9 cellular contexts compared by ENCODE assay signal in genomic region chr1:243496173-243496553, GRCh38.
DNase-seq lines count a peak whose midpoint lies in the region; ATAC-seq, FAIRE-seq and TF ChIP-seq lines count a peak whose summit lies in the region.
"Had no signal": no experiment of that assay in that cellular context is flagged by ENCODE, and none has a peak within 500 bp of the region (broad histone marks: within the 10 kb centered on the region; RNA-seq: fewer than 3 reads in every experiment).

No MANE protein-coding gene starts in this region.

- H3K4me2 ChIP-seq in HepG2 (ENCODE audit: low read depth, low read length) (no peak overlapping the region), H1 (ENCODE audit: insufficient read depth in 1 of 2, low read depth in 2 of 2, low read length in 2 of 2) (no peak overlapping the region)

- H4K8ac ChIP-seq in H1 (ENCODE audit: extremely low read depth, insufficient read depth, low read length) = peak overlapping the region; percentile 90; the same call in 1 of the 2 replicates

- DNase-seq in HepG2 (ENCODE audit: low spot score) (no peak), H1 (ENCODE audit: low read depth in 1 of 2, low spot score in 2 of 2) (no peak), aorta (peak in 1 of 2 donors; percentile 62), kidney glomerular epithelial cell (lab: John Stamatoyannopoulos, UW) (no peak)
- no peak for DNase-seq in natural killer cell treated with Interleukin-12 subunit alpha and Interleukin-12 subunit beta and Interleukin-15 and Interleukin-18, amount 100 ng/mL, for 72 hours (ENCODE audit: low spot score)
- DNase-seq in effector CD4-positive, alpha-beta T cell = no peak

- TF ChIP-seq EP300 in HepG2 (IDR thresholded peaks at IDR 0.05; ENCODE audit: low read depth in 2 of 2, low read length in 2 of 2) = no peak
- TF ChIP-seq EP300 in HepG2 (CRISPR knock-in tag; IDR thresholded peaks at IDR 0.05; ENCODE audit: borderline replicate concordance) = no peak
- no peak for TF ChIP-seq EP300 in H1 (IDR thresholded peaks at IDR 0.05; ENCODE audit: borderline replicate concordance in 1 of 2, low read depth in 2 of 2, low read length in 2 of 2)

- H2BK12ac ChIP-seq in H1 (ENCODE audit: low read depth, low read length) = peak overlapping the region; percentile 51; the same call in 1 of the 2 replicates

- no TSS peak for BruUV-seq in HepG2 (replicated peaks; lab: Mats Ljungman, UMichigan)

- peak overlapping the region; percentile 15 for H3K4ac ChIP-seq in H1 (replicated peaks; ENCODE audit: insufficient read length, low read depth, low read length)

- 0 out of 2 replicates have a peak overlapping the region, but pooled peaks have one; percentile 87 for H2BK20ac ChIP-seq in H1 (ENCODE audit: low read length)

- H3K4me3 ChIP-seq in liver (ENCODE audit: low read depth in 1 of 3, low read length in 3 of 3) (no peak overlapping the region), HepG2 (replicated peaks in 1 of 3; ENCODE audit: insufficient read depth in 1 of 3, low read depth in 2 of 3, low read length in 3 of 3) (no peak overlapping the region), H1 (ENCODE audit: extremely low read depth in 1 of 4, insufficient read depth in 2 of 4, low read depth in 3 of 4, low read length in 4 of 4) (no peak overlapping the region), aorta (ENCODE audit: low read length in 2 of 2) (no peak overlapping the region)

- H2BK5ac ChIP-seq in H1 (ENCODE audit: low read depth, low read length) = peak overlapping the region; percentile 67; the same call in 1 of the 2 replicates

- no peak overlapping the region for H2BK15ac ChIP-seq in H1 (ENCODE audit: low read length)

- peak overlapping the region; percentile 83 to 96 for H3K27ac Mint-ChIP-seq in natural killer cell treated with Interleukin-12 subunit alpha and Interleukin-12 subunit beta and Interleukin-15 and Interleukin-18, amount 100 ng/mL, for 72 hours

- CTCF ChIA-PET in HepG2 (lab: Yijun Ruan, JAX; ENCODE audit: low intra/inter-chr PET ratio, low total read pairs) (no interaction called here), H1 (lab: Charles Lee; ENCODE audit: partially characterized antibody) (interaction anchor here (1.0 to 1.2 kb wide), 3 partner anchors 11 to 152 kb away, joined by 3 to 5 read pairs (median 3); no protein-coding TSS in a partner anchor)

- POLR2A ChIA-PET in HepG2 (lab: Yijun Ruan, JAX) (interaction anchor here (0.5 kb wide), 1 partner anchor 10 kb away, joined by 3 read pairs; no protein-coding TSS in a partner anchor), H1 (lab: Charles Lee; ENCODE audit: partially characterized antibody) (interaction anchor here (1.3 kb wide), 1 partner anchor 14 kb away, joined by 3 read pairs; no protein-coding TSS in a partner anchor)

- H3K56ac ChIP-seq in H1 (replicated peaks; ENCODE audit: insufficient read length, low read depth, low read length) = no peak overlapping the region

- H3K23ac ChIP-seq in H1 (ENCODE audit: insufficient read length) = no peak overlapping the region

- no peak overlapping the region for H2BK120ac ChIP-seq in H1 (replicated peaks; ENCODE audit: low read depth, low read length)

- no peak for TF ChIP-seq RAD21 in liver (IDR thresholded peaks at IDR 0.05)
- no peak for TF ChIP-seq RAD21 in HepG2 (CRISPR knock-in tag; IDR thresholded peaks at IDR 0.05)
- TF ChIP-seq RAD21 in H1 (IDR thresholded peaks at IDR 0.05 in 1 of 2, conservative IDR thresholded peaks at IDR 0.05 in 1 of 2; ENCODE audit: low read depth in 2 of 2, low read length in 2 of 2) = no peak

- H3K27ac ChIP-seq in liver (ENCODE audit: low read depth in 1 of 2, low read length in 2 of 2) = peak overlapping the region; percentile 92
- H3K27ac ChIP-seq in HepG2 (ENCODE audit: extremely low read length, insufficient read depth, low read length) = no peak overlapping the region
- no peak overlapping the region for H3K27ac ChIP-seq in H1 (ENCODE audit: low read depth, low read length)
- peak overlapping the region in 1 of 2 donors; percentile 9 for H3K27ac ChIP-seq in aorta (ENCODE audit: low read depth in 1 of 2, low read length in 2 of 2)
- H3K27ac ChIP-seq: epithelial cell of prostate had no signal

- H3K18ac ChIP-seq in H1 (ENCODE audit: extremely low read depth, low read length) = peak overlapping the region; percentile 54

- WGBS in liver = 34% methylated on average over 15 of the region's 15 CpGs
- 95% methylated on average over 15 of the region's 15 CpGs for WGBS in HepG2 (ENCODE audit: low lambda C conversion rate)
- 87% methylated on average over 15 of the region's 15 CpGs; no CpG with 5 or more reads in 1 of the 2 experiments for WGBS in H1 (ENCODE audit: extremely low coverage in 1 of 2, insufficient coverage in 1 of 2, insufficient read length in 1 of 2, insufficient replicate concordance in 2 of 2, low coverage in 1 of 2, low lambda C conversion rate in 2 of 2, missing lambda C conversion rate in 1 of 2), 2 experiments
- WGBS in aorta, 2 donors = 45 to 46% methylated on average over 15 of the region's 15 CpGs

- H3K9ac ChIP-seq in liver (ENCODE audit: low read depth in 1 of 2, low read length in 2 of 2) (peak overlapping the region; percentile 51 to 76), HepG2 (ENCODE audit: insufficient read depth, low read depth, low read length) (no peak overlapping the region), H1 (replicated peaks in 1 of 4; ENCODE audit: extremely low read depth in 1 of 4, low read depth in 3 of 4, low read length in 3 of 4) (no peak overlapping the region)

- peaks cover 6 to 19% of the 10 kb centered on the region in 2 donors for H3K4me1 Mint-ChIP-seq in natural killer cell treated with Interleukin-12 subunit alpha and Interleukin-12 subunit beta and Interleukin-15 and Interleukin-18, amount 100 ng/mL, for 72 hours (ENCODE audit: low read depth in 2 of 2)

- H3K36me3 Mint-ChIP-seq in natural killer cell treated with Interleukin-12 subunit alpha and Interleukin-12 subunit beta and Interleukin-15 and Interleukin-18, amount 100 ng/mL, for 72 hours = no peaks in the 10 kb centered on the region

- H3K27me3 ChIP-seq in liver (ENCODE audit: control insufficient read depth in 4 of 4, insufficient read depth in 4 of 4, low read length in 3 of 4) = no peaks in the 10 kb centered on the region
- no peaks in the 10 kb centered on the region for H3K27me3 ChIP-seq in HepG2 (ENCODE audit: control insufficient read depth in 1 of 2, insufficient read depth in 2 of 2, low read length in 2 of 2)
- no peaks in the 10 kb centered on the region for H3K27me3 ChIP-seq in H1 (replicated peaks in 1 of 4; ENCODE audit: control insufficient read depth in 3 of 4, extremely low read depth in 1 of 4, insufficient read depth in 3 of 4, low read length in 3 of 4)
- no peaks in the 10 kb centered on the region for H3K27me3 ChIP-seq in aorta (ENCODE audit: control insufficient read depth in 1 of 2, insufficient read depth in 2 of 2, low read length in 1 of 2)

- H3K79me2 ChIP-seq in HepG2 (ENCODE audit: insufficient read depth, low read length) = no peaks in the 10 kb centered on the region
- H3K79me2 ChIP-seq in H1 (ENCODE audit: control insufficient read depth in 1 of 2, insufficient read depth in 2 of 2, low read length in 2 of 2) = no peaks in the 10 kb centered on the region

- no peaks in the 10 kb centered on the region for H3K79me1 ChIP-seq in H1 (ENCODE audit: low read depth, low read length)

- peak overlapping the region; percentile 59 for H4K91ac ChIP-seq in H1 (replicated peaks; ENCODE audit: insufficient read length, low read length)

- H3K4me3 Mint-ChIP-seq in natural killer cell treated with Interleukin-12 subunit alpha and Interleukin-12 subunit beta and Interleukin-15 and Interleukin-18, amount 100 ng/mL, for 72 hours = peak overlapping the region; percentile 63

- no peak overlapping the region for H2AFZ ChIP-seq in HepG2 (ENCODE audit: low read length)
- H2AFZ ChIP-seq in H1 (ENCODE audit: low read length) = no peak overlapping the region

- H3K27me3 Mint-ChIP-seq in natural killer cell treated with Interleukin-12 subunit alpha and Interleukin-12 subunit beta and Interleukin-15 and Interleukin-18, amount 100 ng/mL, for 72 hours = no peaks in the 10 kb centered on the region

- in situ Hi-C loops in HepG2 (cut with HindIII; ENCODE audit: extremely low pct_ligation_motif_present, low pct_unique_long_range_greater_than_20kb) = no loop called here

- no peak overlapping the region for H3K14ac ChIP-seq in H1 (ENCODE audit: insufficient read length)

- H4K5ac ChIP-seq in H1 (ENCODE audit: insufficient read length, low read depth, low read length) = no peak overlapping the region

- no peak for ATAC-seq in HepG2
- peak; percentile 15 to 37 for ATAC-seq in natural killer cell treated with Interleukin-12 subunit alpha and Interleukin-12 subunit beta and Interleukin-15 and Interleukin-18, amount 100 ng/mL, for 72 hours
- peak; percentile 45 for ATAC-seq in aorta (ENCODE audit: low FRiP score)
- ATAC-seq in GM18498 (IDR thresholded peaks at IDR 0.05; ENCODE audit: unreplicated experiment) = no peak

- TF ChIP-seq POLR2A in HepG2 (IDR thresholded peaks at IDR 0.05; ENCODE audit: insufficient read depth in 1 of 2, low read depth in 2 of 2, low read length in 2 of 2) (no peak), H1 (IDR thresholded peaks at IDR 0.05; ENCODE audit: control extremely low read depth in 1 of 2, low read depth in 2 of 2, low read length in 2 of 2) (no peak)

- no peak for FAIRE-seq in HepG2 (lab: Jason Lieb, UNC)
- no peak for FAIRE-seq in H1 (lab: Jason Lieb, UNC)

- TF ChIP-seq CTCF in liver (IDR thresholded peaks at IDR 0.05; ENCODE audit: low read depth, low read length, missing input control) = no peak
- no peak for TF ChIP-seq CTCF in HepG2 (CRISPR knock-in tag; IDR thresholded peaks at IDR 0.05)
- TF ChIP-seq CTCF in H1 (IDR thresholded peaks at IDR 0.05; ENCODE audit: control extremely low read depth in 1 of 3, insufficient read depth in 1 of 3, low read depth in 1 of 3, low read length in 3 of 3) = no peak

- intact Hi-C loops in HepG2 (cut with micrococcal nuclease; ENCODE audit: unreplicated experiment) = no loop called here
- intact Hi-C loops in aorta (cut with DNase I) = no loop called here

- H3K23me2 ChIP-seq in H1 (ENCODE audit: low read depth, low read length) = no peaks in the 10 kb centered on the region

- H3K9me3 ChIP-seq in liver (ENCODE audit: control insufficient read depth in 4 of 4, low read length in 3 of 4) (no peaks in the 10 kb centered on the region), HepG2 (ENCODE audit: low read length) (no peaks in the 10 kb centered on the region), H1 (ENCODE audit: insufficient read depth in 2 of 2, low read depth in 1 of 2, low read length in 1 of 2) (no peaks in the 10 kb centered on the region; a peak in 1 of 4 replicates), aorta (ENCODE audit: control insufficient read depth, low read length) (no peaks in the 10 kb centered on the region)

- H3K9me3 Mint-ChIP-seq in natural killer cell treated with Interleukin-12 subunit alpha and Interleukin-12 subunit beta and Interleukin-15 and Interleukin-18, amount 100 ng/mL, for 72 hours = no peaks in the 10 kb centered on the region

- H2AK5ac ChIP-seq in H1 (ENCODE audit: low read depth, low read length) = peak overlapping the region; percentile 75; the same call in 1 of the 2 replicates

- H3K4me1 ChIP-seq in liver (ENCODE audit: control insufficient read depth in 4 of 4, insufficient read depth in 4 of 4, low read length in 3 of 4) (peaks cover 0 to 20% (median 6%) of the 10 kb centered on the region in 4 donors), HepG2 (ENCODE audit: insufficient read depth, low read length) (no peaks in the 10 kb centered on the region), H1 (replicated peaks in 1 of 4; ENCODE audit: control insufficient read depth in 3 of 4, insufficient read depth in 4 of 4, low read length in 3 of 4) (peaks cover 3 to 21% (median 16%) of the 10 kb centered on the region in 4 experiments), aorta (ENCODE audit: control insufficient read depth in 1 of 2, insufficient read depth in 2 of 2, low read length in 2 of 2) (no peaks in the 10 kb centered on the region)

- H4K20me1 ChIP-seq in HepG2 (ENCODE audit: insufficient read depth, low read length) (no peaks in the 10 kb centered on the region), H1 (replicated peaks in 1 of 2; ENCODE audit: control insufficient read depth in 1 of 2, insufficient read depth in 2 of 2, low read length in 2 of 2) (no peaks in the 10 kb centered on the region)

- H3K36me3 ChIP-seq in liver (ENCODE audit: control insufficient read depth in 4 of 4, insufficient read depth in 3 of 4, low read depth in 1 of 4, low read length in 3 of 4) (no peaks in the 10 kb centered on the region), HepG2 (replicated peaks in 1 of 2; ENCODE audit: control insufficient read depth in 1 of 2, insufficient read depth in 2 of 2, low read length in 2 of 2) (no peaks in the 10 kb centered on the region), H1 (ENCODE audit: control insufficient read depth in 2 of 4, insufficient read depth in 4 of 4, low read length in 3 of 4) (no peaks in the 10 kb centered on the region), aorta (ENCODE audit: control insufficient read depth in 1 of 2, insufficient read depth in 2 of 2, low read length in 1 of 2) (no peaks in the 10 kb centered on the region)

Comparison
In these comparisons a context has a peak if more than half of its experiments do, and no peak if none do; other contexts are left out.
1. H3K27ac ChIP-seq: peak in liver (2 of 2); none in HepG2 (single experiment) and H1 (single experiment).
2. H3K9ac ChIP-seq: peak in liver (2 of 2); none in HepG2 (single experiment) and H1 (0 of 4).
3. ATAC-seq: peak in natural killer cell treated with Interleukin-12 subunit alpha and Interleukin-12 subunit beta and Interleukin-15 and Interleukin-18, amount 100 ng/mL, for 72 hours (2 of 2) and aorta (single experiment); none in HepG2 (single experiment) and GM18498 (single experiment).